ENCODE assay signal across 1 cellular context in genomic region chr10:4988000-4988641, GRCh38. TPM values are rescaled to one million over a fixed set of nuclear protein-coding genes. Genes with fewer than 3 reads are reported as not detected.
"Had no signal": no experiment of that assay in that cellular context is flagged by ENCODE, and none has a peak within 500 bp of the region (broad histone marks: within the 10 kb centered on the region; RNA-seq: fewer than 3 reads in every experiment).

No MANE protein-coding gene starts in this region.

RNA-seq across cellular contexts. Expression of gene AKR1C2, which starts 15.5 kb away (rescaled TPM):
- total RNA-seq: G401 had no signal
